In genomic region chr2:207438414-207439126, GRCh38 we compare ENCODE assay signal across 1 cellular context.
TF ChIP-seq lines count a peak whose summit lies in the region.

No MANE protein-coding gene starts in this region.

TF ChIP-seq in K562, 482 proteins besides CTCF, POLR2A, EP300 and RAD21 (continued from another document):
- TF ChIP-seq TFE3 (CRISPR knock-in tag; IDR thresholded peaks at IDR 0.05) = peak; percentile 68
- TF ChIP-seq CGGBP1 (CRISPR knock-in tag; IDR thresholded peaks at IDR 0.05) = no peak
- peak; percentile 55; the same call in 1 of the 2 replicates for TF ChIP-seq ZNF316 (IDR thresholded peaks at IDR 0.05)
